ENCODE assay signal across 2 cellular contexts in the genomic region with DNA sequence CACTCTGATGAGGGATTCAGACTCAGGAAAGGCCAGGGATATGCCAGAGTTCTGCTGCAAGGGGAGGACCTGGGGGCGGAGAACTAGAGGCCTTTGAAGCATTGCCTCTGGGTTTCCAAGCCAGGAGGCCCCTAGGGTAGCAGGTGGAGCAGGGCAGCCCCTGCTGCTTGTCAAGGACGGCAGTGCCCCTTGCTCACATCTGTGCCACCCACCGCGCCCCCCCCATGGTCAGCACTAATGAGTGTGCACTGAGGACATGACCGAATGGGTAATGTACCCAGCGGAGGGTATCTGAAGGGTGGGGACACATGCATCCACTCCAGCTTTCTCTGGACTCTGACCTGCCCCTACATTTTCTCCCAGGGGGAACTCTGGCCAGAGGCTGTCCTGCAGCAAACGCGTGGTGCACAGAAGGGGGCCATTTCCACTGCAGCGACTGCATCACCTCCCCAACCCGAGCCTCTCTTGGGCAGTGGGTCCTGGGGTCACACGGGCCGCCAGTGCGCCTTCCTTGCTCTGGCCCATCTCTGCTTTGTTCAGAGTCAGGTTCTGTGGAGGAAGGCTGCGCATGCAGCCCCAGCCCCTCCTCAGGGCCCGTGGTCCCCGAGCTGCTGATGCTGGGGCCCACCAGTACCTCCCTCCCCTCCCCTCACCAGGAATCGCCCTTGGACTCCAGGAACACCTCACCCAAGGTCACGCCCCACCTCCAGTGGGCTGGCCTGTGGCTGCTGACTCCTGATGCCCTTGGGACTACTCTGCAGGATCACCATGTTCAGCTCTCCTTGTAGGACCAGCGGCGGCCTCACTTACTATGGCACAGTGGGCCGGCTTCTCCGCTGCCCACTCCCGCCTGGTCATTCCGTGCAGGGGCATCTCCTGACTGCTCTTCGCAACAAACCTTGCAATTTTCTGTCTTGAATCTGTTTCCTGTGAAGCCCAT.
A peak's percentile ranks its signal among the peaks of the same experiment; 100 is the strongest.
TF ChIP-seq lines count a peak whose summit lies in the region.

No MANE protein-coding gene starts in this region.

TF ChIP-seq in HEK293, 187 proteins besides CTCF, POLR2A, EP300 and RAD21:
- TF ChIP-seq, protein P1, sequence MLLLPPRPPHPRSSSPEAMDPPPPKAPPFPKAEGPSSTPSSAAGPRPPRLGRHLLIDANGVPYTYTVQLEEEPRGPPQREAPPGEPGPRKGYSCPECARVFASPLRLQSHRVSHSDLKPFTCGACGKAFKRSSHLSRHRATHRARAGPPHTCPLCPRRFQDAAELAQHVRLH (tag by site-specific recombination; IDR thresholded peaks at IDR 0.05), result no peak
- TF ChIP-seq ZFP69B (tag by site-specific recombination; IDR thresholded peaks at IDR 0.05) (0 out of 2 replicates have a peak, but pooled peaks have one; percentile 27), ZNF335 (tag by site-specific recombination; conservative IDR thresholded peaks at IDR 0.05) (0 out of 2 replicates have a peak, but pooled peaks have one; percentile 18), ZNF555 (tag by site-specific recombination; conservative IDR thresholded peaks at IDR 0.05) (no peak)
TF ChIP-seq in HEK293: peak in this region for 2.

TF ChIP-seq in H1, 55 proteins besides CTCF, POLR2A, EP300 and RAD21:
- TF ChIP-seq SP2 (IDR thresholded peaks at IDR 0.05; ENCODE audit: low read length) (no peak), KDM1A (IDR thresholded peaks at IDR 0.05; ENCODE audit: borderline replicate concordance, low read length) (no peak), HDAC2 (IDR thresholded peaks at IDR 0.05; ENCODE audit: borderline replicate concordance in 1 of 2, low read depth in 2 of 2, low read length in 2 of 2) (no peak), POU5F1 (IDR thresholded peaks at IDR 0.05; ENCODE audit: low read depth, low read length) (no peak), FOSL1 (IDR thresholded peaks at IDR 0.05; ENCODE audit: insufficient read depth, low read depth, low read length) (no peak), TBP (IDR thresholded peaks at IDR 0.05; ENCODE audit: low read depth, low read length) (no peak), CBX8 (IDR thresholded peaks at IDR 0.05; ENCODE audit: borderline replicate concordance, low read depth, low read length) (no peak), CREB1 (IDR thresholded peaks at IDR 0.05) (no peak), TCF12 (IDR thresholded peaks at IDR 0.05; ENCODE audit: low read depth, low read length) (no peak), SP4 (IDR thresholded peaks at IDR 0.05; ENCODE audit: low read length) (no peak), CEBPB (IDR thresholded peaks at IDR 0.05; ENCODE audit: low read depth, low read length) (no peak), EGR1 (IDR thresholded peaks at IDR 0.05; ENCODE audit: borderline replicate concordance, low read depth, low read length) (no peak)
